ENCODE assay signal across 22 cellular contexts in genomic region chr1:97508653-97509218, GRCh38.
DNase-seq lines count a peak whose midpoint lies in the region; ATAC-seq, FAIRE-seq and TF ChIP-seq lines count a peak whose summit lies in the region.
"Had no signal": no experiment of that assay in that cellular context is flagged by ENCODE, and none has a peak within 500 bp of the region (broad histone marks: within the 10 kb centered on the region; RNA-seq: fewer than 3 reads in every experiment).

No MANE protein-coding gene starts in this region.

- TF ChIP-seq POLR2A in HepG2 (IDR thresholded peaks at IDR 0.05; ENCODE audit: insufficient read depth in 1 of 2, low read depth in 2 of 2, low read length in 2 of 2), result no peak
- TF ChIP-seq POLR2A in right lobe of liver (IDR thresholded peaks at IDR 0.05), result no peak
- no peak for TF ChIP-seq POLR2A in heart left ventricle (IDR thresholded peaks at IDR 0.05)

- H2AFZ ChIP-seq in HepG2 (ENCODE audit: low read length), result no peak overlapping the region
- H2AFZ ChIP-seq: GM23338 had no signal

- DNase-seq in HepG2 (ENCODE audit: low spot score) (no peak), right lobe of liver (no peak), heart left ventricle (peak; percentile 8 to 77 (median 54)), left ventricle myocardium inferior (peak; percentile 53), right cardiac atrium (peak in 2 of 3 donors; percentile 18 to 34), CD14-positive monocyte (ENCODE audit: low spot score) (no peak)
- DNase-seq: 8988T; ACHN; C1 segment of cervical spinal cord; Caco-2; CD4-positive, CD25-positive, alpha-beta regulatory T cell; CD8-positive, alpha-beta T cell; DMS153; EL; GDM1; H9 had no signal

- H3K4me3 ChIP-seq in HepG2 (replicated peaks in 1 of 3; ENCODE audit: insufficient read depth in 1 of 3, low read depth in 2 of 3, low read length in 3 of 3), result no peak overlapping the region
- H3K4me3 ChIP-seq in right lobe of liver, result no peak overlapping the region
- H3K4me3 ChIP-seq in heart left ventricle, result no peak overlapping the region
- peak overlapping the region; percentile 12 for H3K4me3 ChIP-seq in left ventricle myocardium inferior
- no peak overlapping the region for H3K4me3 ChIP-seq in right cardiac atrium (ENCODE audit: low read length)
- H3K4me3 ChIP-seq: A549, GM12878, GM23338 had no signal

- H3K27me3 ChIP-seq in HepG2 (ENCODE audit: control insufficient read depth in 1 of 2, insufficient read depth in 2 of 2, low read length in 2 of 2) (no peaks in the 10 kb centered on the region), right lobe of liver (no peaks in the 10 kb centered on the region), heart left ventricle (no peaks in the 10 kb centered on the region), left ventricle myocardium inferior (ENCODE audit: low read depth) (no peaks in the 10 kb centered on the region), right cardiac atrium (ENCODE audit: control insufficient read depth, insufficient read depth) (no peaks in the 10 kb centered on the region)

- H3K27ac Mint-ChIP-seq in CD14-positive monocyte, result no peak overlapping the region
- H3K27ac Mint-ChIP-seq: CD8-positive, alpha-beta T cell; GM23338; H9 had no signal

- intact Hi-C loops in HepG2 (cut with micrococcal nuclease; ENCODE audit: unreplicated experiment), result no loop called here
- intact Hi-C loops in right lobe of liver (cut with DNase I), result no loop called here
- intact Hi-C loops in heart left ventricle (cut with DNase I), result no loop called here
- intact Hi-C loops in left ventricle myocardium inferior (cut with micrococcal nuclease), result no loop called here
- intact Hi-C loops in right cardiac atrium (cut with DNase I), result no loop called here
- intact Hi-C loops in CD14-positive monocyte (cut with micrococcal nuclease), result no loop called here

- peaks cover 51 to 54% of the 10 kb centered on the region in 2 donors for H3K36me3 Mint-ChIP-seq in CD14-positive monocyte

- H4K20me1 ChIP-seq in HepG2 (ENCODE audit: insufficient read depth, low read length), result no peaks in the 10 kb centered on the region

- H3K36me3 ChIP-seq in HepG2 (replicated peaks in 1 of 2; ENCODE audit: control insufficient read depth in 1 of 2, insufficient read depth in 2 of 2, low read length in 2 of 2) (no peaks in the 10 kb centered on the region), right lobe of liver (peaks cover 0 to 2% (median 0%) of the 10 kb centered on the region in 4 donors), heart left ventricle (peaks cover 0 to 4% (median 0%) of the 10 kb centered on the region in 9 donors), left ventricle myocardium inferior (no peaks in the 10 kb centered on the region)

- H3K4me2 ChIP-seq in HepG2 (ENCODE audit: low read depth, low read length), result no peak overlapping the region
- H3K4me2 ChIP-seq: A549, GM23338 had no signal

- no peaks in the 10 kb centered on the region for H3K79me2 ChIP-seq in HepG2 (ENCODE audit: insufficient read depth, low read length)

- no peaks in the 10 kb centered on the region for H3K4me1 ChIP-seq in HepG2 (ENCODE audit: insufficient read depth, low read length)
- H3K4me1 ChIP-seq in right lobe of liver, result no peaks in the 10 kb centered on the region
- peaks cover 0 to 15% (median 0%) of the 10 kb centered on the region in 12 donors for H3K4me1 ChIP-seq in heart left ventricle
- peaks cover 19% of the 10 kb centered on the region for H3K4me1 ChIP-seq in left ventricle myocardium inferior
- H3K4me1 ChIP-seq in right cardiac atrium (ENCODE audit: control insufficient read depth, insufficient read depth, low read length), result no peaks in the 10 kb centered on the region
- H3K4me1 ChIP-seq: A549 had no signal

- POLR2A ChIA-PET in HepG2 (lab: Yijun Ruan, JAX), result no interaction called here

- H3K27me3 Mint-ChIP-seq in CD14-positive monocyte (ENCODE audit: low read depth in 3 of 3), result no peaks in the 10 kb centered on the region
- H3K27me3 Mint-ChIP-seq: CD4-positive, CD25-positive, alpha-beta regulatory T cell had no signal

- 70% methylated on average over 7 of the region's 7 CpGs for WGBS in HepG2 (ENCODE audit: low lambda C conversion rate)
- WGBS in right lobe of liver (ENCODE audit: insufficient coverage, low coverage, low lambda C conversion rate, missing lambda C conversion rate), result 90% methylated on average over 7 of the region's 7 CpGs
- WGBS in heart left ventricle, 4 donors, result 35 to 62% (median 55%) methylated on average over 7 of the region's 7 CpGs
- WGBS in right cardiac atrium, result 49% methylated on average over 7 of the region's 7 CpGs

- CTCF ChIA-PET in HepG2 (lab: Yijun Ruan, JAX; ENCODE audit: low intra/inter-chr PET ratio, low total read pairs), result no interaction called here

- in situ Hi-C loops in HepG2 (cut with HindIII; ENCODE audit: extremely low pct_ligation_motif_present, low pct_unique_long_range_greater_than_20kb), result no loop called here

- no peak for TF ChIP-seq EP300 in HepG2 (IDR thresholded peaks at IDR 0.05; ENCODE audit: low read depth in 2 of 2, low read length in 2 of 2)
- TF ChIP-seq EP300 in HepG2 (CRISPR knock-in tag; IDR thresholded peaks at IDR 0.05; ENCODE audit: borderline replicate concordance), result no peak

- H3K4me3 Mint-ChIP-seq in CD14-positive monocyte, result no peak overlapping the region
- H3K4me3 Mint-ChIP-seq: CD4-positive, CD25-positive, alpha-beta regulatory T cell; CD8-positive, alpha-beta T cell; GM23338; H9 had no signal

- BruUV-seq in HepG2 (replicated peaks; lab: Mats Ljungman, UMichigan), result no TSS peak

- no peak for ATAC-seq in HepG2
- no peak for ATAC-seq in right lobe of liver
- ATAC-seq in heart left ventricle, result peak; percentile 89 to 95 (median 91)
- ATAC-seq in right cardiac atrium, result peak; percentile 82 to 84
- ATAC-seq in HG02623 (IDR thresholded peaks at IDR 0.05; ENCODE audit: unreplicated experiment), result no peak
- ATAC-seq in HG03175 (IDR thresholded peaks at IDR 0.05; ENCODE audit: unreplicated experiment), result no peak
- ATAC-seq: A549; CD8-positive, alpha-beta T cell; GM12878; GM23338; HCT116 had no signal

- TF ChIP-seq CTCF in HepG2 (CRISPR knock-in tag; IDR thresholded peaks at IDR 0.05) (no peak), right lobe of liver (IDR thresholded peaks at IDR 0.05) (no peak), heart left ventricle (IDR thresholded peaks at IDR 0.05) (no peak), left ventricle myocardium inferior (IDR thresholded peaks at IDR 0.05; ENCODE audit: borderline replicate concordance) (no peak), CD14-positive monocyte (IDR thresholded peaks at IDR 0.05) (no peak)

- no peak overlapping the region for H3K9ac ChIP-seq in HepG2 (ENCODE audit: insufficient read depth, low read depth, low read length)

- 0 out of 2 replicates have a peak, but pooled peaks cover 4% of the 10 kb centered on the region for H3K9me3 ChIP-seq in HepG2 (ENCODE audit: low read length)
- no peaks in the 10 kb centered on the region for H3K9me3 ChIP-seq in right lobe of liver
- H3K9me3 ChIP-seq in heart left ventricle, result peaks cover 0 to 14% (median 5%) of the 10 kb centered on the region in 12 donors
- H3K9me3 ChIP-seq in left ventricle myocardium inferior (replicated peaks), result peaks cover 13% of the 10 kb centered on the region
- no peaks in the 10 kb centered on the region for H3K9me3 ChIP-seq in right cardiac atrium (ENCODE audit: control insufficient read depth, low read length)
- H3K9me3 ChIP-seq: A549, Caco-2 had no signal

- no peaks in the 10 kb centered on the region for H3K4me1 Mint-ChIP-seq in CD14-positive monocyte
- H3K4me1 Mint-ChIP-seq: GM23338 had no signal

- FAIRE-seq in HepG2 (lab: Jason Lieb, UNC), result no peak
- FAIRE-seq: A549, GM12878 had no signal

- TF ChIP-seq RAD21 in HepG2 (CRISPR knock-in tag; IDR thresholded peaks at IDR 0.05), result no peak

- H3K9me3 Mint-ChIP-seq in CD14-positive monocyte, result peaks cover 0 to 2% (median 0%) of the 10 kb centered on the region in 7 donors
- H3K9me3 Mint-ChIP-seq: CD8-positive, alpha-beta T cell; GM23338; H9 had no signal

- no peak overlapping the region for H3K27ac ChIP-seq in HepG2 (ENCODE audit: extremely low read length, insufficient read depth, low read length)
- no peak overlapping the region for H3K27ac ChIP-seq in right lobe of liver
- peak overlapping the region in 7 of 12 donors; percentile 18 to 74 (median 69) for H3K27ac ChIP-seq in heart left ventricle
- H3K27ac ChIP-seq in left ventricle myocardium inferior (replicated peaks), result peak overlapping the region; percentile 86
- peak overlapping the region; percentile 33 for H3K27ac ChIP-seq in right cardiac atrium (ENCODE audit: low read length)
- H3K27ac ChIP-seq: A549 had no signal

TF ChIP-seq in HepG2, 621 proteins besides CTCF, POLR2A, EP300 and RAD21 (continues in another document):
- peak; percentile 35; the same call in 1 of the 2 replicates for TF ChIP-seq CEBPB (IDR thresholded peaks at IDR 0.05; ENCODE audit: borderline replicate concordance, low read depth, low read length)
- TF ChIP-seq ZBTB39 (CRISPR knock-in tag; IDR thresholded peaks at IDR 0.05), result no peak
- no peak for TF ChIP-seq ZNF326 (CRISPR knock-in tag; IDR thresholded peaks at IDR 0.05; ENCODE audit: borderline replicate concordance)
- TF ChIP-seq, protein P1, sequence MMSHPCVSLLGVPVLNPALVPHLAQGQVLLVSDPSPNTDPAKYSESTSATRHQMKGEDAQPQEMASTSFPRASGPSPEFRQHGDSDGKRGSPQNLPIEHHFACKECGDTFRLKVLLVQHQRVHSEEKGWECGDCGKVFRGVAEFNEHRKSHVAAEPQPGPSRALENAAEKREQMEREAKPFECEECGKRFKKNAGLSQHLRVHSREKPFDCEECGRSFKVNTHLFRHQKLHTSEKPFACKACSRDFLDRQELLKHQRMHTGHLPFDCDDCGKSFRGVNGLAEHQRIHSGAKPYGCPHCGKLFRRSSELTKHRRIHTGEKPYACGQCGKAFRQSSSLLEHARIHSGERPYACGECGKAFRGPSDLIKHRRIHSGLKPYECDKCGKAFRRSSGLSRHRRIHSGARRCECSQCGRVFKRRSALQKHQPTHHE (CRISPR knock-in tag; IDR thresholded peaks at IDR 0.05; ENCODE audit: borderline replicate concordance), result no peak
- no peak for TF ChIP-seq PAWR (CRISPR knock-in tag; IDR thresholded peaks at IDR 0.05; ENCODE audit: borderline replicate concordance)
- no peak for TF ChIP-seq ZNF891 (CRISPR knock-in tag; IDR thresholded peaks at IDR 0.05)

Comparison
In these comparisons a context has a peak if more than half of its experiments do, and no peak if none do; other contexts are left out.
1. ATAC-seq: peak in heart left ventricle (4 of 4) and right cardiac atrium (2 of 2); none in HepG2 (single experiment), right lobe of liver (0 of 4), HG02623 (single experiment) and HG03175 (single experiment).
2. DNase-seq: peak in heart left ventricle (5 of 5), left ventricle myocardium inferior (single experiment) and right cardiac atrium (2 of 3); none in HepG2 (single experiment), right lobe of liver (0 of 3) and CD14-positive monocyte (single experiment).
3. H3K27ac ChIP-seq: peak in heart left ventricle (7 of 12), left ventricle myocardium inferior (single experiment) and right cardiac atrium (single experiment); none in HepG2 (single experiment) and right lobe of liver (0 of 3).